In the genomic region with DNA sequence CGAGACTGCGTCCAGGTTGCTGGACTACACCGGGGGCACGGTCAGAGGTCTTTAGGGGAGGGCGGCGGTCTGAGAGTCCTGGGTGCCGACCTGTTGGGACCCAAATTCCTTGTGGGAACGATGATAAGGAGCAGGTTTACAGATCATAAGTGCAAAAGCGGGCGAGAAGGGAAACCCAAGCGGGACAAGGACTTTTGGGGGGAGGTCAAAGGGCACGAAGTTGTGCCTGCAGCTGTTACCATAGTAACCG, we compare ENCODE assay signal across 8 cellular contexts. TPM values are rescaled to one million over a fixed set of nuclear protein-coding genes. Genes with fewer than 3 reads are reported as not detected.
DNase-seq lines count a peak whose midpoint lies in the region; ATAC-seq and TF ChIP-seq lines count a peak whose summit lies in the region.

No MANE protein-coding gene starts in this region.

- H3K9me3 Mint-ChIP-seq in CD14-positive monocyte = peaks cover 0 to 1% (median 0%) of the 10 kb centered on the region in 7 donors
- no peaks in the 10 kb centered on the region for H3K9me3 Mint-ChIP-seq in activated naive CD4-positive, alpha-beta T cell treated with anti-CD3 and anti-CD28 coated beads, Interleukin-2, amount 10 ng/mL, durations not matched to agents 7 days and 5 days

- peak overlapping the region; percentile 95 for H3K4me3 Mint-ChIP-seq in CD14-positive monocyte
- H3K4me3 Mint-ChIP-seq in activated naive CD4-positive, alpha-beta T cell treated with anti-CD3 and anti-CD28 coated beads, Interleukin-2, amount 10 ng/mL, durations not matched to agents 7 days and 5 days = peak overlapping the region; percentile 97

- intact Hi-C loops in CD14-positive monocyte (cut with micrococcal nuclease) = loop anchor here (2.0 kb wide), 2 partner anchors 14 to 60 kb away; a partner anchor contains a TSS

- H2AFZ ChIP-seq in hepatocyte = peak overlapping the region; percentile 83

- peak overlapping the region; percentile 79 for H3K4me3 ChIP-seq in hepatocyte

- H3K9me3 ChIP-seq in hepatocyte (ENCODE audit: low read depth) = no peaks in the 10 kb centered on the region

- CTCF ChIA-PET in activated naive CD4-positive, alpha-beta T cell treated with anti-CD3 and anti-CD28 coated beads, Interleukin-2, amount 10 ng/mL, durations not matched to agents 7 days and 5 days (lab: Charles Lee) = interaction anchor here (1.2 to 1.7 kb wide), 2 partner anchors 12 to 15 kb away, joined by 5 to 10 read pairs; a partner anchor contains a TSS

- no peaks in the 10 kb centered on the region for H3K36me3 ChIP-seq in hepatocyte (replicated peaks; ENCODE audit: insufficient read depth, low read depth)

- peaks cover 49% of the 10 kb centered on the region for H3K79me2 ChIP-seq in hepatocyte

- H3K9me2 ChIP-seq in hepatocyte (replicated peaks; ENCODE audit: insufficient read depth) = no peaks in the 10 kb centered on the region

- H4K20me1 ChIP-seq in hepatocyte (ENCODE audit: insufficient read depth, poor library complexity, severe bottlenecking) = peaks cover 15% of the 10 kb centered on the region

- peaks cover 39 to 41% of the 10 kb centered on the region in 2 donors for H3K36me3 Mint-ChIP-seq in CD14-positive monocyte
- peaks cover 43% of the 10 kb centered on the region for H3K36me3 Mint-ChIP-seq in activated naive CD4-positive, alpha-beta T cell treated with anti-CD3 and anti-CD28 coated beads, Interleukin-2, amount 10 ng/mL, durations not matched to agents 7 days and 5 days

- peaks cover 13% of the 10 kb centered on the region for H3K4me1 ChIP-seq in hepatocyte (ENCODE audit: insufficient read depth)

- DNase-seq in CD14-positive monocyte (ENCODE audit: low spot score) (peak; percentile 94), KG1 (lab: John Stamatoyannopoulos, UW) (peak; percentile 92), hepatocyte (ENCODE audit: low spot score) (peak; percentile 92), HK-2 (ENCODE audit: unreplicated experiment) (no peak), iPS-NIHi11 (ENCODE audit: low spot score) (no peak)
- DNase-seq in activated naive CD4-positive, alpha-beta T cell treated with anti-CD3 and anti-CD28 coated beads, Interleukin-2, amount 10 ng/mL, durations not matched to agents 7 days and 5 days = peak; percentile 94
- peak; percentile 76 to 83 (median 83) for DNase-seq in stimulated activated CD4-positive, alpha-beta T cell treated with anti-CD3 and anti-CD28 coated beads, Interleukin-12 subunit alpha, Interleukin-12 subunit beta, amount 100 ng/mL, for 48 hours (ENCODE audit: low read depth in 2 of 3, low spot score in 1 of 3)

- under 1% methylated on average over 12 of the region's 13 CpGs for WGBS in hepatocyte (ENCODE audit: low lambda C conversion rate, missing lambda C conversion rate)

- peak overlapping the region; percentile 92 for H3K4me2 ChIP-seq in hepatocyte

- TF ChIP-seq CTCF in CD14-positive monocyte (IDR thresholded peaks at IDR 0.05) (no peak), hepatocyte (IDR thresholded peaks at IDR 0.05; ENCODE audit: poor library complexity) (no peak)

- peak overlapping the region; percentile 95 to 100 (median 99) for H3K27ac Mint-ChIP-seq in CD14-positive monocyte
- peak overlapping the region; percentile 100 for H3K27ac Mint-ChIP-seq in activated naive CD4-positive, alpha-beta T cell treated with anti-CD3 and anti-CD28 coated beads, Interleukin-2, amount 10 ng/mL, durations not matched to agents 7 days and 5 days

- peak overlapping the region; percentile 100 for H3K27ac ChIP-seq in hepatocyte

- ATAC-seq in GM21529 (IDR thresholded peaks at IDR 0.05; ENCODE audit: unreplicated experiment) = no peak

- H3K27me3 ChIP-seq in hepatocyte = no peaks in the 10 kb centered on the region

- H3K27me3 Mint-ChIP-seq in CD14-positive monocyte (ENCODE audit: low read depth in 3 of 3) = peaks cover 0 to 6% (median 4%) of the 10 kb centered on the region in 3 donors
- no peaks in the 10 kb centered on the region for H3K27me3 Mint-ChIP-seq in activated naive CD4-positive, alpha-beta T cell treated with anti-CD3 and anti-CD28 coated beads, Interleukin-2, amount 10 ng/mL, durations not matched to agents 7 days and 5 days

- peaks cover 19% of the 10 kb centered on the region for H3K4me1 Mint-ChIP-seq in CD14-positive monocyte
- peaks cover 43% of the 10 kb centered on the region for H3K4me1 Mint-ChIP-seq in activated naive CD4-positive, alpha-beta T cell treated with anti-CD3 and anti-CD28 coated beads, Interleukin-2, amount 10 ng/mL, durations not matched to agents 7 days and 5 days

RNA-seq across cellular contexts. Expression of a gene that starts 0.3 kb away (rescaled TPM):
- polyA plus RNA-seq in CD14-positive monocyte = 10 to 100 TPM; 10.3 to 12.9 TPM
- total RNA-seq in hepatocyte = 29.5 and 33.2 TPM in 2 replicates
- polyA plus RNA-seq in hepatocyte = 81.1 and 101 TPM in 2 replicates

RNA-seq across cellular contexts. Expression of a gene that starts 0.5 kb away (rescaled TPM):
- polyA plus RNA-seq in CD14-positive monocyte (1 to 10 TPM; 2.8 to 3.6 TPM), hepatocyte (7.8 and 9.3 TPM in 2 replicates)
- 10.1 and 10.8 TPM in 2 replicates for total RNA-seq in hepatocyte

RNA-seq across cellular contexts. Expression of a gene that starts 14.6 kb away (rescaled TPM):
- 10 to 100 TPM in 1 of 2 donors, 1 to 10 TPM in 1; 7.5 to 14.6 TPM for polyA plus RNA-seq in CD14-positive monocyte
- 36.5 and 44.1 TPM in 2 replicates for total RNA-seq in hepatocyte
- polyA plus RNA-seq in hepatocyte = 62.0 and 71.3 TPM in 2 replicates

Comparison
In these comparisons a context has a peak if more than half of its experiments do, and no peak if none do; other contexts are left out.
1. DNase-seq: peak in CD14-positive monocyte (single experiment), KG1 (single experiment), activated naive CD4-positive, alpha-beta T cell treated with anti-CD3 and anti-CD28 coated beads, Interleukin-2, amount 10 ng/mL, durations not matched to agents 7 days and 5 days (single experiment), hepatocyte (single experiment) and stimulated activated CD4-positive, alpha-beta T cell treated with anti-CD3 and anti-CD28 coated beads, Interleukin-12 subunit alpha, Interleukin-12 subunit beta, amount 100 ng/mL, for 48 hours (3 of 3); none in HK-2 (single experiment) and iPS-NIHi11 (single experiment).